ENCODE assay signal across 9 cellular contexts in the genomic region with DNA sequence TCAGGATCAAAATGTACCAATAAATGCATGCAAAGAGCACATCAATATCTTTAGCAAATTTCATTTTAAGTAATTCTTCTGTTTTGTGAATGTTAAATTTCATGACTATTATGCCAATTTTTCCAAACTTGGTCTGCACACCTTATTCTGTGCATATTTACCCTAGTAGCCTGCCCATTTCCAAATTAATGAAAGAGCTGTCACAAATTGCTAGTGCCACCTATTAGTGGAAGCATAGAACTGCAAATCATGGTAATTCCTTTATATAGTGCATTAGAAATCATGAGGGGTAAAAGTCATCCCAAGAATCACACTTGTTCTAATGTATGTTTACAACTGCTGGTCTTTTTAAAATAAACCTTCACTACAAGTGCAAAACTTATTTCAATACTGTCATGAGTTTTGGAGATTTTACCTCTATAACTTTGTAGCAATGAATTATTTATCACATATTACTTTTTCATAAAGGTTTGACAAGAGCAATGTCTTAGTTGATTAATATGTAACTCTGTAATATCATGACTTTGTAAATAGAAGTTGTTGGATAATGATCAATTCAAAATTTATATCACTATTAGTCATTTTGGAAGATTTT. TPM values are rescaled to one million over a fixed set of nuclear protein-coding genes. Genes with fewer than 3 reads are reported as not detected.
DNase-seq lines count a peak whose midpoint lies in the region; ATAC-seq and TF ChIP-seq lines count a peak whose summit lies in the region.
"Had no signal": no experiment of that assay in that cellular context is flagged by ENCODE, and none has a peak within 500 bp of the region (broad histone marks: within the 10 kb centered on the region; RNA-seq: fewer than 3 reads in every experiment).

No MANE protein-coding gene starts in this region.

- no peaks in the 10 kb centered on the region for H3K36me3 ChIP-seq in heart left ventricle
- no peaks in the 10 kb centered on the region for H3K36me3 ChIP-seq in OCI-LY7 (ENCODE audit: insufficient read depth, low read length)

- H3K4me1 ChIP-seq in heart left ventricle = peaks cover 0 to 7% (median 0%) of the 10 kb centered on the region in 12 donors
- H3K4me1 ChIP-seq in OCI-LY7 (ENCODE audit: insufficient read depth, low read length, poor library complexity, severe bottlenecking) = no peaks in the 10 kb centered on the region

- no peak overlapping the region for H3K4me3 ChIP-seq in heart left ventricle
- H3K4me3 ChIP-seq in OCI-LY7 (ENCODE audit: low read depth, low read length, poor library complexity, severe bottlenecking) = no peak overlapping the region
- no peak overlapping the region for H3K4me3 ChIP-seq in fibroblast of the aortic adventitia (ENCODE audit: low read depth, low read length)

- peak in 11 of 12 donors; percentile 15 to 62 (median 38) for TF ChIP-seq CTCF in heart left ventricle (IDR thresholded peaks at IDR 0.05)
- peak; percentile 64 for TF ChIP-seq CTCF in OCI-LY7 (conservative IDR thresholded peaks at IDR 0.05; ENCODE audit: low read length)
- TF ChIP-seq CTCF in fibroblast of the aortic adventitia (IDR thresholded peaks at IDR 0.05; ENCODE audit: insufficient read depth, low read length) = peak; percentile 66

- no peak overlapping the region for H3K4me2 ChIP-seq in OCI-LY7 (ENCODE audit: low read length)

- peaks cover 4% of the 10 kb centered on the region; the same call in 1 of the 2 replicates for H4K20me1 ChIP-seq in OCI-LY7 (ENCODE audit: insufficient read depth, low read length)

- no peaks in the 10 kb centered on the region for H3K27me3 ChIP-seq in heart left ventricle

- H3K9me3 ChIP-seq in heart left ventricle (no peaks in the 10 kb centered on the region), OCI-LY7 (ENCODE audit: low read length) (no peaks in the 10 kb centered on the region)

- CTCF ChIA-PET in OCI-LY7 (lab: Charles Lee; ENCODE audit: unreplicated experiment) = no interaction called here

- H3K79me2 ChIP-seq in OCI-LY7 (ENCODE audit: insufficient read depth, low read depth, low read length) = no peaks in the 10 kb centered on the region

- DNase-seq in heart left ventricle (no peak), left cardiac atrium (no peak), OCI-LY7 (ENCODE audit: low spot score) (no peak), fibroblast of the aortic adventitia (ENCODE audit: low read depth) (peak; percentile 65), NCI-H345 (lab: John Stamatoyannopoulos, UW) (no peak)
- DNase-seq: NCI-H2029 treated with DMSO at 0.1 percent for 48 hours had no signal

- intact Hi-C loops in heart left ventricle (cut with DNase I) = loop anchor here in 6 of 10 donors (2.0 to 5.0 kb wide), 3 partner anchors 212 to 217 kb away; no protein-coding TSS in a partner anchor
- intact Hi-C loops in left cardiac atrium (cut with DNase I) = loop anchor here in 1 of 2 donors (5.0 kb wide), 1 partner anchor 212 kb away; no protein-coding TSS in a partner anchor
- intact Hi-C loops in OCI-LY7 (cut with micrococcal nuclease; ENCODE audit: unreplicated experiment) = no loop called here

- no TSS peak for BruUV-seq in OCI-LY7 (replicated peaks; lab: Mats Ljungman, UMichigan)

- peak in 2 of 4 donors; percentile 47 to 60 for ATAC-seq in heart left ventricle
- no peak for ATAC-seq in left cardiac atrium
- no peak for ATAC-seq in GM21390 (IDR thresholded peaks at IDR 0.05; ENCODE audit: unreplicated experiment)
- no peak for ATAC-seq in HG02588 (IDR thresholded peaks at IDR 0.05; ENCODE audit: unreplicated experiment)
- ATAC-seq in GM18520 (IDR thresholded peaks at IDR 0.05; ENCODE audit: unreplicated experiment) = no peak

- H3K27ac ChIP-seq in heart left ventricle (no peak overlapping the region), OCI-LY7 (ENCODE audit: low read depth, low read length, poor library complexity, severe bottlenecking) (no peak overlapping the region)

- POLR2A ChIA-PET in OCI-LY7 (lab: Charles Lee) = no interaction called here

- no peak overlapping the region for H2AFZ ChIP-seq in OCI-LY7 (ENCODE audit: low read length)

- TF ChIP-seq POLR2A in heart left ventricle (IDR thresholded peaks at IDR 0.05) = no peak

- H3K9me2 ChIP-seq in OCI-LY7 (ENCODE audit: insufficient read depth, low read length) = no peaks in the 10 kb centered on the region

RNA-seq across cellular contexts. Expression of a gene that starts 5.7 kb away (rescaled TPM):
- total RNA-seq in heart left ventricle (1 to 10 TPM in 8 of 9 donors, under 1 TPM in 1; 0.32 to 6.6 (median 1.5) TPM), left cardiac atrium (1 to 10 TPM; 6.8 to 8.8 TPM), OCI-LY7 (2022) (not detected in 2 replicates), fibroblast of the aortic adventitia (ENCODE audit: low replicate concordance) (1.6 and 118 TPM in 2 replicates)
- under 1 TPM; 0.30 to 0.39 TPM for polyA plus RNA-seq in heart left ventricle
- total RNA-seq in OCI-LY7 (2014; rRNA removed; shearing (Covaris generic)) = not detected in 2 replicates
